Comparison of ENCODE assay signal across 9 cellular contexts in genomic region chr20:21048841-21049273, GRCh38. TPM values are rescaled to one million over a fixed set of nuclear protein-coding genes. Genes with fewer than 3 reads are reported as not detected.
A peak's percentile ranks its signal among the peaks of the same experiment; 100 is the strongest.
DNase-seq lines count a peak whose midpoint lies in the region; ATAC-seq, FAIRE-seq and TF ChIP-seq lines count a peak whose summit lies in the region.
"Had no signal": no experiment of that assay in that cellular context is flagged by ENCODE, and none has a peak within 500 bp of the region (broad histone marks: within the 10 kb centered on the region; RNA-seq: fewer than 3 reads in every experiment).

No MANE protein-coding gene starts in this region.

- no peak for TF ChIP-seq POLR2A in uterus (IDR thresholded peaks at IDR 0.05)

- TF ChIP-seq CTCF in AG09309 (IDR thresholded peaks at IDR 0.05; ENCODE audit: control insufficient read depth, insufficient read depth, low read depth, low read length, missing control alignments) (peak; percentile 73), uterus (IDR thresholded peaks at IDR 0.05) (no peak)

- no peak overlapping the region for H3K4me3 ChIP-seq in AG09309 (ENCODE audit: control insufficient read depth, low read depth, low read length)
- no peak overlapping the region for H3K4me3 ChIP-seq in uterus

- no peak for DNase-seq in AG09309 (ENCODE audit: low read depth)
- peak; percentile 26 for DNase-seq in GM18507 (ENCODE audit: extremely low spot score, insufficient read length, low read depth)
- DNase-seq in NCI-H345 treated with DMSO at 0.1 percent for 48 hours (lab: John Stamatoyannopoulos, UW; ENCODE audit: unreplicated experiment), result peak; percentile 11
- peak; percentile 28 for DNase-seq in activated T-cell treated with anti-CD3 and anti-CD28 coated beads for 4 hours
- DNase-seq in glomerular visceral epithelial cell (ENCODE audit: extremely low spot score), result peak; percentile 30
- peak in 2 of 3 experiments; percentile 39 to 50 for DNase-seq in stimulated activated CD4-positive, alpha-beta T cell treated with anti-CD3 and anti-CD28 coated beads, TNF-alpha, amount 100 ng/mL, for 24 hours (ENCODE audit: low read depth in 3 of 3)
- no peak for DNase-seq in uterus

- ATAC-seq in GM19328 (IDR thresholded peaks at IDR 0.05; ENCODE audit: unreplicated experiment), result no peak

- H3K27ac ChIP-seq in uterus, result no peak overlapping the region

- no peaks in the 10 kb centered on the region for H3K4me1 ChIP-seq in uterus

- FAIRE-seq in GM18507 (lab: Jason Lieb, UNC), result peak; percentile 66

- intact Hi-C loops in uterus (cut with DNase I; ENCODE audit: low total_unique reads), result no loop called here

- no peaks in the 10 kb centered on the region for H3K27me3 ChIP-seq in uterus

- no peaks in the 10 kb centered on the region for H3K36me3 ChIP-seq in uterus

- no peaks in the 10 kb centered on the region for H3K9me3 ChIP-seq in uterus

RNA-seq across cellular contexts. Expression of gene LINC00237, which starts 57.3 kb away (rescaled TPM):
- not detected for total RNA-seq in uterus
- total RNA-seq: mononuclear cell had no signal

Comparison
In these comparisons a context has a peak if more than half of its experiments do, and no peak if none do; other contexts are left out.
1. DNase-seq: peak in GM18507 (single experiment), NCI-H345 treated with DMSO at 0.1 percent for 48 hours (single experiment), activated T-cell treated with anti-CD3 and anti-CD28 coated beads for 4 hours (single experiment), glomerular visceral epithelial cell (single experiment) and stimulated activated CD4-positive, alpha-beta T cell treated with anti-CD3 and anti-CD28 coated beads, TNF-alpha, amount 100 ng/mL, for 24 hours (2 of 3); none in AG09309 (single experiment) and uterus (0 of 2).